In the genomic region with DNA sequence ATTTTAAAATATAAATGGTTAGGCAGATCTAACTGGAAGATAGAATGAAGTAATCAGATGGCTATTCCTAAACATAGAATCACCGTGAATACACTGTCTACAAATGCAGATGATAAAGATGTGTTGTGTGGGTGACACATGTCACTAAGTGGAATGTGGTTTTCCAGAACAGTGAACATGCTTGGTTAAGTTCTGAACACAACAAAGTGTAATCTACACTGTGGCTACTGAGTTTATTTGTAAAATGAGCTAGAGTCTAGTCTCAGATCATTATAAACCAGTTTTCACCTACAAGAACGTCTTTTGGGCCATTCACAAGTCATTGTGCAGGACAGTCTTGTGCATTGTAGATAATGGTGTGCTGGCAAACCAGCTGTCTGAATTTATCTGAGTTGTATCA, we compare ENCODE assay signal across 1 cellular context.
TF ChIP-seq lines count a peak whose summit lies in the region.

No MANE protein-coding gene starts in this region.

TF ChIP-seq in GM23338, 12 proteins besides CTCF, POLR2A, EP300 and RAD21 (continued from another document):
- TF ChIP-seq ZNF462 (CRISPR knock-in tag; IDR thresholded peaks at IDR 0.05) (no peak), EZH2 (IDR thresholded peaks at IDR 0.05; ENCODE audit: low read depth, unreplicated experiment) (no peak), CREB1 (CRISPR knock-in tag; IDR thresholded peaks at IDR 0.05; ENCODE audit: low read depth) (no peak), ZNF331 (CRISPR knock-in tag; IDR thresholded peaks at IDR 0.05; ENCODE audit: low read depth) (no peak), JUNB (IDR thresholded peaks at IDR 0.05; ENCODE audit: unreplicated experiment) (no peak), STAT1 (IDR thresholded peaks at IDR 0.05; ENCODE audit: unreplicated experiment) (no peak)
